In the genomic region with DNA sequence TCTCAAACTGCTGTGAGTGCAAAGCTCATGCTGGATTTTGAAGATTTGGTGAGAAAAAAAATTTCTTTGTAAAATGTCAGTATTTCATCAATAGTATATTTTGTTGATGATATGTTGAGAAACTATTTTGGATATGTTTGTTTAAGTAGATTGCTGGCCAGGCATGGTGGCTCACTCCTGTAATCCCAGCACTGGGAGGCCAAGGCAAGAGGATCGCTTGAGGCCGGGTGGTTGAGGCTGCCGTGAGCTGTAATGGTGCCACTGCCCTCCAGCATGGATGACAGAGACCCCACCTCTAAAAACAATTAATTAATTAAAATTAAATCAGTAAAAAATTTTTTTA, we compare ENCODE assay signal across 8 cellular contexts. TPM values are rescaled to one million over a fixed set of nuclear protein-coding genes. Genes with fewer than 3 reads are reported as not detected.
DNase-seq lines count a peak whose midpoint lies in the region; ATAC-seq and TF ChIP-seq lines count a peak whose summit lies in the region.

No MANE protein-coding gene starts in this region.

- H3K4me1 ChIP-seq in left ventricle myocardium inferior (peaks cover 46% of the 10 kb centered on the region), upper lobe of left lung (peaks cover 27 to 45% (median 34%) of the 10 kb centered on the region in 4 donors)

- no peaks in the 10 kb centered on the region for H3K36me3 Mint-ChIP-seq in natural killer cell

- in situ Hi-C loops in brain microvascular endothelial cell (cut with HindIII; ENCODE audit: low pct_ligation_motif_present, low sequenced_read_pairs), result no loop called here

- WGBS in upper lobe of left lung, 2 donors, result 95 to 96% methylated on average over 3 of the region's 3 CpGs

- H3K36me3 ChIP-seq in left ventricle myocardium inferior (no peaks in the 10 kb centered on the region), brain microvascular endothelial cell (replicated peaks) (no peaks in the 10 kb centered on the region), upper lobe of left lung (no peaks in the 10 kb centered on the region)

- ATAC-seq in left cardiac atrium (no peak), natural killer cell (no peak), upper lobe of left lung (ENCODE audit: low FRiP score in 2 of 2) (no peak)

- no peak for TF ChIP-seq POLR2A in upper lobe of left lung (IDR thresholded peaks at IDR 0.05)

- H3K4me1 Mint-ChIP-seq in natural killer cell, result peaks cover 62 to 74% of the 10 kb centered on the region in 2 donors

- no peaks in the 10 kb centered on the region for H3K27me3 Mint-ChIP-seq in natural killer cell (ENCODE audit: low read depth in 2 of 2)

- H3K27me3 ChIP-seq in left ventricle myocardium inferior (ENCODE audit: low read depth) (peaks cover 7% of the 10 kb centered on the region), brain microvascular endothelial cell (replicated peaks) (no peaks in the 10 kb centered on the region), upper lobe of left lung (no peaks in the 10 kb centered on the region)

- DNase-seq in left ventricle myocardium inferior, result no peak
- DNase-seq in left cardiac atrium, result no peak
- DNase-seq in brain microvascular endothelial cell, result no peak
- DNase-seq in natural killer cell, result no peak
- no peak for DNase-seq in upper lobe of left lung
- DNase-seq in NCI-H1417 treated with DMSO at 0.1 percent for 48 hours (lab: John Stamatoyannopoulos, UW), result no peak
- DNase-seq in activated CD8-positive, alpha-beta memory T cell treated with anti-CD3 and anti-CD28 coated beads for 24 hours, result no peak
- DNase-seq in COLO668 (lab: John Stamatoyannopoulos, UW; ENCODE audit: unreplicated experiment), result no peak

- peak overlapping the region; percentile 78 to 94 for H3K27ac Mint-ChIP-seq in natural killer cell

- no peaks in the 10 kb centered on the region for H3K9me3 Mint-ChIP-seq in natural killer cell

- H3K4me3 Mint-ChIP-seq in natural killer cell, result peak overlapping the region; percentile 67

- H3K4me3 ChIP-seq in left ventricle myocardium inferior (peak overlapping the region; percentile 46), brain microvascular endothelial cell (ENCODE audit: low read depth, low read length) (no peak overlapping the region), upper lobe of left lung (peak overlapping the region in 1 of 4 donors; percentile 27)

- H3K9me3 ChIP-seq in left ventricle myocardium inferior (replicated peaks), result no peaks in the 10 kb centered on the region
- no peaks in the 10 kb centered on the region for H3K9me3 ChIP-seq in upper lobe of left lung

- TF ChIP-seq CTCF in left ventricle myocardium inferior (IDR thresholded peaks at IDR 0.05; ENCODE audit: borderline replicate concordance) (no peak), brain microvascular endothelial cell (IDR thresholded peaks at IDR 0.05; ENCODE audit: low read depth, low read length, missing control alignments) (no peak), natural killer cell (IDR thresholded peaks at IDR 0.05) (no peak), upper lobe of left lung (IDR thresholded peaks at IDR 0.05) (no peak)

- peak overlapping the region; percentile 97 for H3K27ac ChIP-seq in left ventricle myocardium inferior (replicated peaks)
- peak overlapping the region; percentile 56 for H3K27ac ChIP-seq in brain microvascular endothelial cell
- H3K27ac ChIP-seq in upper lobe of left lung, result peak overlapping the region; percentile 87 to 95 (median 91)

- no peak for TF ChIP-seq EP300 in upper lobe of left lung (IDR thresholded peaks at IDR 0.05)

- intact Hi-C loops in left ventricle myocardium inferior (cut with micrococcal nuclease), result no loop called here
- intact Hi-C loops in left cardiac atrium (cut with DNase I), result no loop called here
- intact Hi-C loops in natural killer cell (cut with micrococcal nuclease), result loop anchor here (2.0 kb wide), 1 partner anchor 15 kb away; no protein-coding TSS in a partner anchor

RNA-seq across cellular contexts. Expression of gene IFITM3, which starts 6.9 kb away (rescaled TPM):
- total RNA-seq in left ventricle myocardium inferior (259 TPM), left cardiac atrium (100 to 1,000 TPM; 669 to 779 TPM), natural killer cell (100 to 1,000 TPM in 1 of 3 donors, 10 to 100 TPM in 2; 64.0 to 165 (median 93.6) TPM), upper lobe of left lung (100 to 1,000 TPM; 132 to 860 (median 360) TPM)

RNA-seq across cellular contexts. Expression of gene IFITM1, which starts 13.7 kb away (rescaled TPM):
- 83.5 TPM for total RNA-seq in left ventricle myocardium inferior
- 100 to 1,000 TPM; 151 to 215 TPM for total RNA-seq in left cardiac atrium
- total RNA-seq in natural killer cell, result 100 to 1,000 TPM; 540 to 809 (median 710) TPM
- total RNA-seq in upper lobe of left lung, result 100 to 1,000 TPM in 1 of 6 donors, 10 to 100 TPM in 5; 16.8 to 119 (median 74.5) TPM

RNA-seq across cellular contexts. Expression of gene IFITM2, which starts 19.9 kb away (rescaled TPM):
- total RNA-seq in left ventricle myocardium inferior (160 TPM), left cardiac atrium (100 to 1,000 TPM; 420 to 494 TPM), natural killer cell (1,000 to 10,000 TPM; 1,080 to 1,421 (median 1,273) TPM), upper lobe of left lung (100 to 1,000 TPM; 113 to 704 (median 271) TPM)

RNA-seq across cellular contexts. Expression of gene IFITM5, which starts 28.2 kb away (rescaled TPM):
- not detected for total RNA-seq in left ventricle myocardium inferior
- not detected for total RNA-seq in left cardiac atrium
- total RNA-seq in natural killer cell, result not detected
- total RNA-seq in upper lobe of left lung, result not detected

RNA-seq across cellular contexts. Expression of gene PGGHG, which starts 38.6 kb away (rescaled TPM):
- total RNA-seq in left ventricle myocardium inferior (7.2 TPM), left cardiac atrium (10 to 100 TPM; 10.8 to 15.8 TPM), natural killer cell (100 to 1,000 TPM; 130 to 237 (median 153) TPM), upper lobe of left lung (100 to 1,000 TPM in 2 of 6 donors, 10 to 100 TPM in 4; 34.1 to 535 (median 65.2) TPM)
